In the genomic region with DNA sequence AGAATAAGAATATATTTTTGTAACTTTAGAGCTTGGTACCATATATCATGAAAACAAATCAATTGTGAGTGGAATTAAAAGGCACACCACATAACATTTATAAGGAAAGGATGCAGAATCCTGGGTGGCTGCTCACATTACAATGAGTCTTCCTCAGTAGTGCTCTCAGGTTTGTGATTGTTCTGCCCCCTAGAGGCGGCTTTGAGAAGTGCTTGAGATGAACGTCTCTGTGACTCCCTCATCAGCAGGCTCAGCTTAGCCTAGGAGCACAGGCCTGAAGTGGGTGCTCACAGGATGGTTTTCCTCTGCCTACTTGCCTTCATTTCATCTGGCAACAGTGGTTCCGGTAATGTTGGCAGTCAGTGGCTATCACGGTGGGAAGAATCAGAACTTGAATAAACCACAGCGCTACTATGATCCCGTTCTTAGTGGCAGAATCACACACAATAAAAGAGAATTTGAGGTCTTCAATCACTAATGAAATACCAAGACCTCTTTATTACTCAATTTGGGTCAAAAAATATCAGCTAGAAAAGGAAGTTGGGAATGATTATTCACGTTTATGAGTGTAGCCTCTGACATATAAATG, we compare ENCODE assay signal across 8 cellular contexts. TPM values are rescaled to one million over a fixed set of nuclear protein-coding genes. Genes with fewer than 3 reads are reported as not detected.
DNase-seq lines count a peak whose midpoint lies in the region; ATAC-seq and TF ChIP-seq lines count a peak whose summit lies in the region.

No MANE protein-coding gene starts in this region.

- H3K27ac ChIP-seq in DOHH2 (ENCODE audit: low read depth, low read length) (no peak overlapping the region), OCI-LY7 (ENCODE audit: low read depth, low read length, poor library complexity, severe bottlenecking) (no peak overlapping the region), neuronal stem cell (replicated peaks; ENCODE audit: low read length) (no peak overlapping the region), subcutaneous abdominal adipose tissue (ENCODE audit: low read depth, low read length) (peak overlapping the region; percentile 20)

- H3F3A ChIP-seq in DOHH2 (ENCODE audit: control insufficient read depth, insufficient read depth): no peaks in the 10 kb centered on the region

- H2AK5ac ChIP-seq in neuronal stem cell (ENCODE audit: low read depth, low read length): no peak overlapping the region

- H3K9me3 ChIP-seq in DOHH2 (ENCODE audit: control insufficient read depth, insufficient read depth, low read length) (peaks cover 4% of the 10 kb centered on the region; the same call in 1 of the 2 replicates), OCI-LY7 (ENCODE audit: low read length) (no peaks in the 10 kb centered on the region), neuronal stem cell (replicated peaks in 1 of 2; ENCODE audit: control insufficient read depth in 2 of 2, insufficient read depth in 1 of 2, low read depth in 1 of 2, low read length in 2 of 2) (peaks cover 4 to 5% of the 10 kb centered on the region in 2 donors), subcutaneous abdominal adipose tissue (ENCODE audit: control insufficient read depth in 5 of 5, low read length in 5 of 5) (peaks cover 0 to 7% (median 3%) of the 10 kb centered on the region in 5 donors)

- H2AFZ ChIP-seq in OCI-LY7 (ENCODE audit: low read length) (no peak overlapping the region), neuronal stem cell (ENCODE audit: low read length) (no peak overlapping the region)

- H3K4me2 ChIP-seq in DOHH2 (ENCODE audit: low read length) (no peak overlapping the region), OCI-LY7 (ENCODE audit: low read length) (no peak overlapping the region), neuronal stem cell (ENCODE audit: insufficient read depth, low read length, poor library complexity, severe bottlenecking) (no peak overlapping the region)

- H3K4me1 ChIP-seq in DOHH2 (ENCODE audit: control insufficient read depth, low read length): no peaks in the 10 kb centered on the region
- H3K4me1 ChIP-seq in OCI-LY7 (ENCODE audit: insufficient read depth, low read length, poor library complexity, severe bottlenecking): no peaks in the 10 kb centered on the region
- no peaks in the 10 kb centered on the region for H3K4me1 ChIP-seq in neuronal stem cell (ENCODE audit: control insufficient read depth in 2 of 2, insufficient read depth in 1 of 2, low read depth in 1 of 2, low read length in 2 of 2)
- H3K4me1 ChIP-seq in subcutaneous abdominal adipose tissue (ENCODE audit: control insufficient read depth in 5 of 5, insufficient read depth in 5 of 5, low read length in 5 of 5): peaks cover 0 to 39% (median 23%) of the 10 kb centered on the region in 5 donors

- no peak overlapping the region for H3K9ac ChIP-seq in neuronal stem cell (ENCODE audit: low read depth, low read length, poor library complexity)
- H3K9ac ChIP-seq in subcutaneous abdominal adipose tissue (ENCODE audit: low read length in 5 of 5): no peak overlapping the region

- no CpG with 5 or more reads among the region's 7 CpGs for WGBS in neuronal stem cell (ENCODE audit: extremely low coverage in 2 of 2, insufficient read length in 2 of 2, insufficient replicate concordance in 1 of 2), 2 donors

- no peak overlapping the region for H2BK120ac ChIP-seq in neuronal stem cell (ENCODE audit: low read depth, low read length)

- no peaks in the 10 kb centered on the region for H4K20me1 ChIP-seq in DOHH2 (ENCODE audit: control insufficient read depth, insufficient read depth, low read depth, low read length)
- H4K20me1 ChIP-seq in OCI-LY7 (ENCODE audit: insufficient read depth, low read length): no peaks in the 10 kb centered on the region

- intact Hi-C loops in OCI-LY7 (cut with micrococcal nuclease; ENCODE audit: unreplicated experiment): loop anchor here (2.0 to 10.0 kb wide), 2 partner anchors 166 to 298 kb away; no protein-coding TSS in a partner anchor

- H3K79me1 ChIP-seq in neuronal stem cell (ENCODE audit: low read depth, low read length): no peaks in the 10 kb centered on the region

- H4K8ac ChIP-seq in neuronal stem cell (ENCODE audit: low read depth, low read length): no peak overlapping the region

- TF ChIP-seq CTCF in DOHH2 (IDR thresholded peaks at IDR 0.05; ENCODE audit: low read depth, low read length, poor library complexity, severe bottlenecking) (peak; percentile 83), OCI-LY7 (conservative IDR thresholded peaks at IDR 0.05; ENCODE audit: low read length) (peak; percentile 80)

- no peak overlapping the region for H2BK12ac ChIP-seq in neuronal stem cell (ENCODE audit: low read length)

- H3K27me3 ChIP-seq in DOHH2 (ENCODE audit: control insufficient read depth, low read length) (peaks cover 9% of the 10 kb centered on the region), neuronal stem cell (ENCODE audit: control insufficient read depth in 3 of 3, insufficient read depth in 3 of 3, low read depth in 1 of 3, low read length in 3 of 3) (no peaks in the 10 kb centered on the region), subcutaneous abdominal adipose tissue (ENCODE audit: control insufficient read depth in 5 of 5, insufficient read depth in 4 of 5, low read length in 5 of 5) (no peaks in the 10 kb centered on the region)

- no TSS peak for BruUV-seq in OCI-LY7 (replicated peaks; lab: Mats Ljungman, UMichigan)

- DNase-seq in HUDEP-2 (lab: John Stamatoyannopoulos, UW; ENCODE audit: unreplicated experiment in 76 of 76): peak in 67 of 76 experiments; percentile 7 to 87 (median 57)
- DNase-seq in OCI-LY7 (ENCODE audit: low spot score): peak; percentile 69
- DNase-seq in activated T-cell treated with anti-CD3 and anti-CD28 coated beads, Interleukin-2, amount 50 U/mL, for 24 hours: peak; percentile 78
- DNase-seq in fibroblast of peridontal ligament (ENCODE audit: extremely low read depth): peak; percentile 83
- peak; percentile 71 for DNase-seq in neuronal stem cell (ENCODE audit: low spot score)

- H3K36me3 ChIP-seq in DOHH2 (ENCODE audit: control insufficient read depth, low read length): no peaks in the 10 kb centered on the region
- H3K36me3 ChIP-seq in OCI-LY7 (ENCODE audit: insufficient read depth, low read length): no peaks in the 10 kb centered on the region
- no peaks in the 10 kb centered on the region for H3K36me3 ChIP-seq in neuronal stem cell (replicated peaks in 1 of 2; ENCODE audit: control insufficient read depth in 2 of 2, insufficient read depth in 2 of 2, low read length in 2 of 2)
- no peaks in the 10 kb centered on the region for H3K36me3 ChIP-seq in subcutaneous abdominal adipose tissue (ENCODE audit: control insufficient read depth in 5 of 5, insufficient read depth in 5 of 5, low read length in 5 of 5)

- no peak overlapping the region for H4K91ac ChIP-seq in neuronal stem cell (ENCODE audit: low read depth, low read length, poor library complexity)

- H3K9me2 ChIP-seq in DOHH2 (replicated peaks; ENCODE audit: control insufficient read depth, low read length): no peaks in the 10 kb centered on the region
- no peaks in the 10 kb centered on the region for H3K9me2 ChIP-seq in OCI-LY7 (ENCODE audit: insufficient read depth, low read length)

- H3K4me1 Mint-ChIP-seq in activated T-cell treated with anti-CD3 and anti-CD28 coated beads, Interleukin-2, amount 50 U/mL, for 24 hours (ENCODE audit: low read depth): peaks cover 8% of the 10 kb centered on the region

- no peak overlapping the region for H2BK15ac ChIP-seq in neuronal stem cell (ENCODE audit: low read length)

- peaks cover 11% of the 10 kb centered on the region for H3K9me3 Mint-ChIP-seq in activated T-cell treated with anti-CD3 and anti-CD28 coated beads, Interleukin-2, amount 50 U/mL, for 24 hours

- no peak overlapping the region for H3K4me3 ChIP-seq in DOHH2 (ENCODE audit: low read length)
- no peak overlapping the region for H3K4me3 ChIP-seq in OCI-LY7 (ENCODE audit: low read depth, low read length, poor library complexity, severe bottlenecking)
- H3K4me3 ChIP-seq in neuronal stem cell (ENCODE audit: low read length in 2 of 2): no peak overlapping the region
- no peak overlapping the region for H3K4me3 ChIP-seq in subcutaneous abdominal adipose tissue (ENCODE audit: low read depth in 1 of 5, low read length in 5 of 5)

- no peaks in the 10 kb centered on the region for H3K36me3 Mint-ChIP-seq in activated T-cell treated with anti-CD3 and anti-CD28 coated beads, Interleukin-2, amount 50 U/mL, for 24 hours (ENCODE audit: low read depth)

- no peak overlapping the region for H3K23ac ChIP-seq in neuronal stem cell (ENCODE audit: low read depth, low read length, poor library complexity)

- H3K4ac ChIP-seq in neuronal stem cell (ENCODE audit: low read length): no peak overlapping the region

- POLR2A ChIA-PET in OCI-LY7 (lab: Charles Lee): interaction anchor here (0.5 to 0.6 kb wide), 2 partner anchors 10 to 148 kb away, joined by 3 read pairs; no protein-coding TSS in a partner anchor

- CTCF ChIA-PET in OCI-LY7 (lab: Charles Lee; ENCODE audit: unreplicated experiment): no interaction called here

- H3K4me3 Mint-ChIP-seq in activated T-cell treated with anti-CD3 and anti-CD28 coated beads, Interleukin-2, amount 50 U/mL, for 24 hours: no peak overlapping the region

- peak; percentile 98 for ATAC-seq in GM21529 (IDR thresholded peaks at IDR 0.05; ENCODE audit: unreplicated experiment)

- H3K27ac Mint-ChIP-seq in activated T-cell treated with anti-CD3 and anti-CD28 coated beads, Interleukin-2, amount 50 U/mL, for 24 hours: no peak overlapping the region

- no peak overlapping the region for H3K18ac ChIP-seq in neuronal stem cell (ENCODE audit: low read length)

- peaks cover 37% of the 10 kb centered on the region for H3K27me3 Mint-ChIP-seq in activated T-cell treated with anti-CD3 and anti-CD28 coated beads, Interleukin-2, amount 50 U/mL, for 24 hours

- no peak overlapping the region for H2BK5ac ChIP-seq in neuronal stem cell (ENCODE audit: low read length)

- no peak overlapping the region for H3K14ac ChIP-seq in neuronal stem cell (ENCODE audit: low read length)

- H3K79me2 ChIP-seq in DOHH2 (ENCODE audit: control insufficient read depth, low read length) (no peaks in the 10 kb centered on the region), OCI-LY7 (ENCODE audit: insufficient read depth, low read depth, low read length) (no peaks in the 10 kb centered on the region)

RNA-seq across cellular contexts. Expression of a gene that starts 38.1 kb away (rescaled TPM):
- 5.5 and 7.2 TPM in 2 replicates for total RNA-seq in OCI-LY7 (2014; rRNA removed; shearing (Covaris generic))
- total RNA-seq in OCI-LY7 (2022): 16.4 and 22.8 TPM in 2 replicates
- polyA plus RNA-seq in neuronal stem cell (2013, experiment 1 of 2): 16.2 TPM
- polyA plus RNA-seq in neuronal stem cell (2013, experiment 2 of 2): 15.9 TPM

RNA-seq across cellular contexts. Expression of a gene that starts 38.2 kb away (rescaled TPM):
- not detected in 2 replicates for total RNA-seq in OCI-LY7 (2014; rRNA removed; shearing (Covaris generic))
- total RNA-seq in OCI-LY7 (2022): not detected in 2 replicates
- polyA plus RNA-seq in neuronal stem cell (2013, experiment 1 of 2): not detected
- not detected for polyA plus RNA-seq in neuronal stem cell (2013, experiment 2 of 2)
